ENCODE assay signal across 9 cellular contexts in the genomic region with DNA sequence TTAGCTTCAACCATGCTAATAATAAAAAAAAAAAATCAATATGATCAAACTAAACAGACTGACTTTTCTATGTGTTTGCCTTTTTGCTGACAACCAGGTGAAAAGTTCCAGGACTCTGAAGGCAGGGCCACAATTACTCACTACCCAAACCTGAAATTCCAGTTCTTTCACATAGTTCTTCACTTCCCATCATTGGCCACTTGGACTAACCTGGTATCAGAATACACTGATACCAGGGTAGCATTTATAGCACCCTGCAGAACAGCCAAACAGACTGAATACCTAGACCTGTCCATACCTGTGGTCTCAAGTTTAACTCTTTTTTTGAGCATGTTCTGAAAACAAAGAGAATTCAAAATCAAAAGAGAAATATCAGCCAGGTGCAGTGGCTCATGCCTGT. TPM values are rescaled to one million over a fixed set of nuclear protein-coding genes. Genes with fewer than 3 reads are reported as not detected.
A peak's percentile ranks its signal among the peaks of the same experiment; 100 is the strongest.
DNase-seq lines count a peak whose midpoint lies in the region; ATAC-seq, FAIRE-seq and TF ChIP-seq lines count a peak whose summit lies in the region.
"Had no signal": no experiment of that assay in that cellular context is flagged by ENCODE, and none has a peak within 500 bp of the region (broad histone marks: within the 10 kb centered on the region; RNA-seq: fewer than 3 reads in every experiment).

No MANE protein-coding gene starts in this region.

- H3K27ac Mint-ChIP-seq in activated naive CD4-positive, alpha-beta T cell treated with anti-CD3 and anti-CD28 coated beads, Interleukin-2, amount 10 ng/mL, durations not matched to agents 7 days and 5 days, result peak overlapping the region; percentile 34

- H3K36me3 ChIP-seq in SU-DHL-6 (ENCODE audit: low read length), result peaks cover 31% of the 10 kb centered on the region; the same call in 1 of the 2 replicates
- H3K36me3 ChIP-seq in kidney epithelial cell (ENCODE audit: control insufficient read depth, insufficient read depth, low read length), result no peaks in the 10 kb centered on the region

- no peaks in the 10 kb centered on the region for H3K9me3 ChIP-seq in SU-DHL-6 (ENCODE audit: insufficient read depth, low read length)

- H3F3A ChIP-seq in SU-DHL-6 (ENCODE audit: insufficient read depth), result peaks cover 92% of the 10 kb centered on the region

- H4K20me1 ChIP-seq in SU-DHL-6 (ENCODE audit: low read depth, low read length), result no peaks in the 10 kb centered on the region; the same call in 1 of the 2 replicates

- no peak for ATAC-seq in HG03095 (IDR thresholded peaks at IDR 0.05; ENCODE audit: unreplicated experiment)

- H3K9me2 ChIP-seq in SU-DHL-6 (replicated peaks; ENCODE audit: insufficient read depth, low read length), result no peaks in the 10 kb centered on the region

- TF ChIP-seq CTCF in SU-DHL-6 (IDR thresholded peaks at IDR 0.05; ENCODE audit: insufficient read depth, low read length, poor library complexity, severe bottlenecking), result no peak
- TF ChIP-seq CTCF in kidney epithelial cell (IDR thresholded peaks at IDR 0.05; ENCODE audit: insufficient read depth, low read length, poor library complexity, severe bottlenecking), result no peak

- peak overlapping the region; percentile 32 for H3K9ac ChIP-seq in SU-DHL-6 (ENCODE audit: low read length)

- TF ChIP-seq POLR2A in H54 (IDR thresholded peaks at IDR 0.05; ENCODE audit: low read depth, low read length), result no peak

- H3K27ac ChIP-seq in SU-DHL-6 (ENCODE audit: low read depth, low read length), result peak overlapping the region; percentile 98

- H2AFZ ChIP-seq in SU-DHL-6 (ENCODE audit: low read depth, low read length, severe bottlenecking), result no peak overlapping the region

- H3K27me3 ChIP-seq in SU-DHL-6 (ENCODE audit: low read length), result no peaks in the 10 kb centered on the region
- H3K27me3 ChIP-seq in kidney epithelial cell (ENCODE audit: control insufficient read depth, insufficient read depth, low read length), result no peaks in the 10 kb centered on the region

- H3K27me3 Mint-ChIP-seq in activated naive CD4-positive, alpha-beta T cell treated with anti-CD3 and anti-CD28 coated beads, Interleukin-2, amount 10 ng/mL, durations not matched to agents 7 days and 5 days, result no peaks in the 10 kb centered on the region

- no peaks in the 10 kb centered on the region for H3K9me3 Mint-ChIP-seq in activated naive CD4-positive, alpha-beta T cell treated with anti-CD3 and anti-CD28 coated beads, Interleukin-2, amount 10 ng/mL, durations not matched to agents 7 days and 5 days

- H3K36me3 Mint-ChIP-seq in activated naive CD4-positive, alpha-beta T cell treated with anti-CD3 and anti-CD28 coated beads, Interleukin-2, amount 10 ng/mL, durations not matched to agents 7 days and 5 days, result peaks cover 45% of the 10 kb centered on the region

- no peak for FAIRE-seq in H54 (lab: Jason Lieb, UNC)
- no peak for FAIRE-seq in frontal cortex (lab: Jason Lieb, UNC)

- CTCF ChIA-PET in activated naive CD4-positive, alpha-beta T cell treated with anti-CD3 and anti-CD28 coated beads, Interleukin-2, amount 10 ng/mL, durations not matched to agents 7 days and 5 days (lab: Charles Lee), result interaction anchor here (2.1 kb wide), 2 partner anchors 9 to 15 kb away, joined by 4 to 5 read pairs; no protein-coding TSS in a partner anchor

- H3K4me2 ChIP-seq in SU-DHL-6 (ENCODE audit: low read depth, low read length, poor library complexity, severe bottlenecking), result peak overlapping the region; percentile 99

- peak overlapping the region; percentile 2 for H3K4me3 ChIP-seq in SU-DHL-6 (ENCODE audit: insufficient read depth, low read length, poor library complexity, severe bottlenecking)
- no peak overlapping the region for H3K4me3 ChIP-seq in kidney epithelial cell (ENCODE audit: low read depth, low read length)

- H3K79me2 ChIP-seq in SU-DHL-6 (ENCODE audit: insufficient read depth, low read length), result peaks cover 100% of the 10 kb centered on the region

- no peak overlapping the region for H3K4me3 Mint-ChIP-seq in activated naive CD4-positive, alpha-beta T cell treated with anti-CD3 and anti-CD28 coated beads, Interleukin-2, amount 10 ng/mL, durations not matched to agents 7 days and 5 days

- H3K4me1 Mint-ChIP-seq in activated naive CD4-positive, alpha-beta T cell treated with anti-CD3 and anti-CD28 coated beads, Interleukin-2, amount 10 ng/mL, durations not matched to agents 7 days and 5 days, result peaks cover 80% of the 10 kb centered on the region

- no peak for DNase-seq in activated naive CD4-positive, alpha-beta T cell treated with anti-CD3 and anti-CD28 coated beads, Interleukin-2, amount 10 ng/mL, durations not matched to agents 7 days and 5 days
- DNase-seq in activated naive CD4-positive, alpha-beta T cell (lab: John Stamatoyannopoulos, UW), result no peak
- DNase-seq in kidney epithelial cell (ENCODE audit: low read depth) (peak; percentile 9), ureter (ENCODE audit: low spot score) (peak; percentile 56), H54 (ENCODE audit: insufficient read length, low spot score) (no peak), frontal cortex (ENCODE audit: low spot score in 2 of 2) (no peak)
- DNase-seq: NCI-H2171 had no signal

RNA-seq across cellular contexts. Expression of a gene that starts 25.1 kb away (rescaled TPM):
- total RNA-seq in kidney epithelial cell (60.6 and 74.1 TPM in 2 replicates), ureter (124 TPM), frontal cortex (8.2 TPM)

Comparison
In these comparisons a context has a peak if more than half of its experiments do, and no peak if none do; other contexts are left out.
1. DNase-seq: peak in kidney epithelial cell (single experiment) and ureter (single experiment); none in activated naive CD4-positive, alpha-beta T cell treated with anti-CD3 and anti-CD28 coated beads, Interleukin-2, amount 10 ng/mL, durations not matched to agents 7 days and 5 days (single experiment), activated naive CD4-positive, alpha-beta T cell (0 of 4), H54 (single experiment) and frontal cortex (0 of 2).